In genomic region chr2:157336137-157336721, GRCh38 we compare ENCODE assay signal across 8 cellular contexts. TPM values are rescaled to one million over a fixed set of nuclear protein-coding genes. Genes with fewer than 3 reads are reported as not detected.
DNase-seq lines count a peak whose midpoint lies in the region; ATAC-seq and TF ChIP-seq lines count a peak whose summit lies in the region.

No MANE protein-coding gene starts in this region.

- DNase-seq in NCI-H1092 treated with DMSO at 0.1 percent for 48 hours (lab: John Stamatoyannopoulos, UW) (peak; percentile 23), NCI-H1092 (lab: John Stamatoyannopoulos, UW) (no peak), NCI-H1694 treated with DMSO at 0.1 percent for 48 hours (lab: John Stamatoyannopoulos, UW) (peak; percentile 54), fibroblast of gingiva (ENCODE audit: low read depth) (peak; percentile 28), progenitor cell of endocrine pancreas (ENCODE audit: low spot score, unreplicated experiment) (no peak)
- peak; percentile 34 for DNase-seq in activated CD4-positive, alpha-beta T cell treated with anti-CD3 and anti-CD28 coated beads, Interleukin-2, amount 50 U/mL, for 1 hour

- H3K27ac Mint-ChIP-seq in progenitor cell of endocrine pancreas = no peak overlapping the region

- peak; percentile 78 for TF ChIP-seq CTCF in progenitor cell of endocrine pancreas (IDR thresholded peaks at IDR 0.05; ENCODE audit: unreplicated experiment)

- no peaks in the 10 kb centered on the region for H3K9me3 Mint-ChIP-seq in progenitor cell of endocrine pancreas (ENCODE audit: low read depth)

- no peak overlapping the region for H3K4me3 Mint-ChIP-seq in progenitor cell of endocrine pancreas (ENCODE audit: low read depth)

- H3K27me3 Mint-ChIP-seq in progenitor cell of endocrine pancreas = peaks cover 3% of the 10 kb centered on the region

- H3K36me3 Mint-ChIP-seq in progenitor cell of endocrine pancreas (ENCODE audit: insufficient read depth) = no peaks in the 10 kb centered on the region

- no peaks in the 10 kb centered on the region for H3K4me1 Mint-ChIP-seq in progenitor cell of endocrine pancreas (ENCODE audit: low read depth)

- ATAC-seq in GM21447 (IDR thresholded peaks at IDR 0.05; ENCODE audit: unreplicated experiment) (peak; percentile 71), HG03196 (IDR thresholded peaks at IDR 0.05; ENCODE audit: unreplicated experiment) (no peak)

RNA-seq across cellular contexts. Expression of gene ERMN, which starts 10.6 kb away (rescaled TPM):
- 0.22 TPM in 1 of 2 replicates, not detected in the other for total RNA-seq in progenitor cell of endocrine pancreas

Comparison
In these comparisons a context has a peak if more than half of its experiments do, and no peak if none do; other contexts are left out.
1. DNase-seq: peak in NCI-H1092 treated with DMSO at 0.1 percent for 48 hours (single experiment), NCI-H1694 treated with DMSO at 0.1 percent for 48 hours (single experiment), activated CD4-positive, alpha-beta T cell treated with anti-CD3 and anti-CD28 coated beads, Interleukin-2, amount 50 U/mL, for 1 hour (single experiment) and fibroblast of gingiva (single experiment); none in NCI-H1092 (single experiment) and progenitor cell of endocrine pancreas (single experiment).